In the genomic region with DNA sequence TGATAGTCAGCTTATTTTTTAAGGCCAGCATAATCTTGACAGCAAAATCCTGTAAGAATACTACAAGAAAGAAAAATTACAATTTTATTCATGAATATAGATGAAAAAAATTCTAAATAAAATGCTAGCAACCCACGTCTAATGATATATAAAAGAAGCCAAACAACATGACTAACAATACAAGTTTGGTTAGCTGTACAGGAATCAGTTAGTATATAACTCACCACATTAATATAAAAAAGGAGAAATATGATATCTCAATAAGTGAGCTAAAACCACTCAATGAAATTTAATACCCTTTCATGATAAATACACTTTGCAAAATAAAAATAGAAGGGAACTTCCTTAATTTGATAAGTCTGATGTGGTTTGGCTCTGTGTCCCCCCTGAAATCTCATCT, we compare ENCODE assay signal across 32 cellular contexts.
"Had no signal": no experiment of that assay in that cellular context is flagged by ENCODE, and none has a peak within 500 bp of the region (broad histone marks: within the 10 kb centered on the region; RNA-seq: fewer than 3 reads in every experiment).

No MANE protein-coding gene starts in this region.

- ATAC-seq: activated CD8-positive, alpha-beta T cell treated with anti-CD3 and anti-CD28 coated beads for 36 hours; activated T-cell treated with anti-CD3 and anti-CD28 coated beads, Interleukin-2, amount 50 U/mL, for 72 hours; activated T-helper 17 cell treated with anti-CD3 and anti-CD28 coated beads, Interleukin-2, amount 50 U/mL, for 72 hours; K562 had no signal

- H3K36me3 ChIP-seq: ascending aorta, MG63, WERI-Rb-1 had no signal

- H2AFZ ChIP-seq: PC-9 had no signal

- FAIRE-seq: K562, RCC 7860, TTC549 had no signal

- H3K4me3 ChIP-seq: ascending aorta, coronary artery, K562, MG63, PC-9 had no signal

- H3K4me1 ChIP-seq: ascending aorta had no signal

- H3K27ac ChIP-seq: ascending aorta, coronary artery, PC-9, RWPE1, WERI-Rb-1 had no signal

- DNase-seq: activated CD4-positive, alpha-beta T cell treated with anti-CD3 and anti-CD28 coated beads, Interleukin-2, amount 10 ng/mL, durations not matched to agents 24 days and 14 days; activated CD4-positive, alpha-beta T cell treated with anti-CD3 and anti-CD28 coated beads, Interleukin-2, amount 50 U/mL, for 4 hours; activated CD4-positive, CD25-positive, alpha-beta regulatory T cell; activated CD8-positive, alpha-beta T cell treated with anti-CD3 and anti-CD28 coated beads for 36 hours; activated effector memory CD4-positive, alpha-beta T cell treated with anti-CD3 and anti-CD28 coated beads, Interleukin-2, amount 50 U/mL, for 16 hours; activated naive CD4-positive, alpha-beta T cell treated with Interleukin-2 at 50 U/mL for 16 hours; activated naive CD8-positive, alpha-beta T cell treated with anti-CD3 and anti-CD28 coated beads, Interleukin-2, amount 10 ng/mL, durations not matched to agents 7 days and 5 days; activated T-cell treated with anti-CD3 and anti-CD28 coated beads, Interleukin-2, amount 50 U/mL, for 1 hour; activated T-cell treated with anti-CD3 and anti-CD28 coated beads, Interleukin-2, amount 50 U/mL, for 72 hours; amygdala; Karpas-422; MG63; NCI-H1048; NCI-H1105 treated with DMSO at 0.1 percent for 48 hours; NCI-H1436; NCI-H1694; NCI-H1930; NCI-H2081 treated with DMSO at 0.1 percent for 48 hours; NCI-H510A; NCI-H526; NCI-H748 treated with DMSO at 0.1 percent for 48 hours; NK-92 treated with Interleukin-12 subunit alpha and Interleukin-12 subunit beta, amount 100 ng/mL, for 24 hours; PC-9; Right ventricle myocardium superior; WERI-Rb-1 had no signal

- H3K4me2 ChIP-seq: PC-9 had no signal

- H3K9me3 ChIP-seq: ascending aorta, MG63 had no signal

- H3K27me3 ChIP-seq: ascending aorta had no signal
